ENCODE assay signal across 8 cellular contexts in genomic region chr20:49281059-49281912, GRCh38. TPM values are rescaled to one million over a fixed set of nuclear protein-coding genes. Genes with fewer than 3 reads are reported as not detected.
A peak's percentile ranks its signal among the peaks of the same experiment; 100 is the strongest.
DNase-seq lines count a peak whose midpoint lies in the region; ATAC-seq and TF ChIP-seq lines count a peak whose summit lies in the region.

No MANE protein-coding gene starts in this region.

- no peak for DNase-seq in left lung
- DNase-seq in vagina (ENCODE audit: extremely low spot score in 2 of 2), result no peak
- no peak for DNase-seq in GM19240 (ENCODE audit: insufficient read length, low spot score)
- no peak for DNase-seq in effector CD8-positive, alpha-beta T cell (lab: John Stamatoyannopoulos, UW)
- DNase-seq in NCI-H2227 (lab: John Stamatoyannopoulos, UW; ENCODE audit: unreplicated experiment), result no peak

- peaks cover 72 to 89% (median 79%) of the 10 kb centered on the region in 11 experiments for H4K20me1 ChIP-seq in BLaER1 treated with 17β-estradiol and CSF1 and Interleukin-3, amounts not matched to agents 10 nM and 100 nM

- TF ChIP-seq CTCF in left lung (IDR thresholded peaks at IDR 0.05) (no peak), vagina (IDR thresholded peaks at IDR 0.05) (no peak)

- peaks cover 59% of the 10 kb centered on the region for H3K4me1 Mint-ChIP-seq in activated T-helper 17 cell treated with anti-CD3 and anti-CD28 coated beads, Interleukin-2, amount 50 U/mL, for 72 hours

- H3K27ac ChIP-seq in BLaER1 treated with 17β-estradiol and CSF1 and Interleukin-3, amounts not matched to agents 10 nM and 100 nM, result peak overlapping the region in 10 of 11 experiments; percentile 91 to 99 (median 97); a peak in 19 of 22 replicates
- H3K27ac ChIP-seq in HUES48 (ENCODE audit: low read depth, low read length) (peak overlapping the region; percentile 98), left lung (peak overlapping the region; percentile 40 to 97), vagina (no peak overlapping the region)

- peaks cover 67 to 74% (median 73%) of the 10 kb centered on the region in 11 experiments for H3K9me3 ChIP-seq in BLaER1 treated with 17β-estradiol and CSF1 and Interleukin-3, amounts not matched to agents 10 nM and 100 nM (replicated peaks in 1 of 11)
- H3K9me3 ChIP-seq in HUES48 (ENCODE audit: control insufficient read depth, insufficient read depth, low read length), result 0 out of 2 replicates have a peak, but pooled peaks cover 7% of the 10 kb centered on the region
- H3K9me3 ChIP-seq in left lung, result peaks cover 5 to 37% of the 10 kb centered on the region in 2 donors
- peaks cover 6% of the 10 kb centered on the region for H3K9me3 ChIP-seq in vagina

- peak overlapping the region; percentile 100 for H3K27ac Mint-ChIP-seq in activated T-helper 17 cell treated with anti-CD3 and anti-CD28 coated beads, Interleukin-2, amount 50 U/mL, for 72 hours

- intact Hi-C loops in left lung (cut with DNase I), result no loop called here
- intact Hi-C loops in vagina (cut with DNase I), result no loop called here

- peaks cover 26 to 62% (median 48%) of the 10 kb centered on the region in 10 experiments for H3K4me1 ChIP-seq in BLaER1 treated with 17β-estradiol and CSF1 and Interleukin-3, amounts not matched to agents 10 nM and 100 nM
- H3K4me1 ChIP-seq in HUES48 (ENCODE audit: control insufficient read depth, insufficient read depth, low read length) (peaks cover 31% of the 10 kb centered on the region), left lung (peaks cover 20 to 68% of the 10 kb centered on the region in 2 donors), vagina (peaks cover 60% of the 10 kb centered on the region)

- H3K9ac ChIP-seq in BLaER1 treated with 17β-estradiol and CSF1 and Interleukin-3, amounts not matched to agents 10 nM and 100 nM, result peak overlapping the region in 9 of 11 experiments; percentile 95 to 100 (median 98); a peak in 18 of 22 replicates
- H3K9ac ChIP-seq in HUES48 (ENCODE audit: low read depth, low read length), result peak overlapping the region; percentile 99

- no peaks in the 10 kb centered on the region for H3K27me3 ChIP-seq in BLaER1 treated with 17β-estradiol and CSF1 and Interleukin-3, amounts not matched to agents 10 nM and 100 nM
- H3K27me3 ChIP-seq in HUES48 (ENCODE audit: control insufficient read depth, insufficient read depth, low read length), result no peaks in the 10 kb centered on the region
- no peaks in the 10 kb centered on the region for H3K27me3 ChIP-seq in left lung
- no peaks in the 10 kb centered on the region for H3K27me3 ChIP-seq in vagina

- H3K36me3 ChIP-seq in BLaER1 treated with 17β-estradiol and CSF1 and Interleukin-3, amounts not matched to agents 10 nM and 100 nM, result peaks cover 75 to 77% (median 76%) of the 10 kb centered on the region in 11 experiments
- H3K36me3 ChIP-seq in HUES48 (ENCODE audit: control insufficient read depth, insufficient read depth, low read length) (peaks cover 77% of the 10 kb centered on the region), left lung (peaks cover 14 to 73% of the 10 kb centered on the region in 2 donors), vagina (peaks cover 9 to 68% of the 10 kb centered on the region in 2 donors)

- H3K27me3 Mint-ChIP-seq in activated T-helper 17 cell treated with anti-CD3 and anti-CD28 coated beads, Interleukin-2, amount 50 U/mL, for 72 hours, result no peaks in the 10 kb centered on the region

- H3K4me2 ChIP-seq in BLaER1 treated with 17β-estradiol and CSF1 and Interleukin-3, amounts not matched to agents 10 nM and 100 nM, result peak overlapping the region; percentile 76 to 92 (median 88)

- peaks cover 16% of the 10 kb centered on the region for H3K9me3 Mint-ChIP-seq in activated T-helper 17 cell treated with anti-CD3 and anti-CD28 coated beads, Interleukin-2, amount 50 U/mL, for 72 hours

- peak overlapping the region; percentile 76 to 98 (median 90) for H3K4me3 ChIP-seq in BLaER1 treated with 17β-estradiol and CSF1 and Interleukin-3, amounts not matched to agents 10 nM and 100 nM
- H3K4me3 ChIP-seq in HUES48 (ENCODE audit: low read depth, low read length) (peak overlapping the region; percentile 93), left lung (peak overlapping the region; percentile 8 to 83), vagina (peak overlapping the region in 1 of 2 donors; percentile 86)

- H3K4me3 Mint-ChIP-seq in activated T-helper 17 cell treated with anti-CD3 and anti-CD28 coated beads, Interleukin-2, amount 50 U/mL, for 72 hours, result peak overlapping the region; percentile 98

- no peak for ATAC-seq in activated T-helper 17 cell treated with anti-CD3 and anti-CD28 coated beads, Interleukin-2, amount 50 U/mL, for 72 hours (replicated peaks)
- no peak for ATAC-seq in left lung

- TF ChIP-seq POLR2A in vagina (IDR thresholded peaks at IDR 0.05), result no peak

- H3K36me3 Mint-ChIP-seq in activated T-helper 17 cell treated with anti-CD3 and anti-CD28 coated beads, Interleukin-2, amount 50 U/mL, for 72 hours (ENCODE audit: low read depth), result peaks cover 99% of the 10 kb centered on the region

RNA-seq across cellular contexts. Expression of gene ZNFX1, which starts 3.4 kb away (rescaled TPM):
- total RNA-seq in activated T-helper 17 cell treated with anti-CD3 and anti-CD28 coated beads, Interleukin-2, amount 50 U/mL, for 72 hours, result 10 to 100 TPM; 32.8 to 54.9 TPM
- total RNA-seq in left lung, result 10 to 100 TPM; 39.6 to 41.0 TPM
- 27.5 TPM for total RNA-seq in vagina
